Comparison of ENCODE assay signal across 10 cellular contexts in the genomic region with DNA sequence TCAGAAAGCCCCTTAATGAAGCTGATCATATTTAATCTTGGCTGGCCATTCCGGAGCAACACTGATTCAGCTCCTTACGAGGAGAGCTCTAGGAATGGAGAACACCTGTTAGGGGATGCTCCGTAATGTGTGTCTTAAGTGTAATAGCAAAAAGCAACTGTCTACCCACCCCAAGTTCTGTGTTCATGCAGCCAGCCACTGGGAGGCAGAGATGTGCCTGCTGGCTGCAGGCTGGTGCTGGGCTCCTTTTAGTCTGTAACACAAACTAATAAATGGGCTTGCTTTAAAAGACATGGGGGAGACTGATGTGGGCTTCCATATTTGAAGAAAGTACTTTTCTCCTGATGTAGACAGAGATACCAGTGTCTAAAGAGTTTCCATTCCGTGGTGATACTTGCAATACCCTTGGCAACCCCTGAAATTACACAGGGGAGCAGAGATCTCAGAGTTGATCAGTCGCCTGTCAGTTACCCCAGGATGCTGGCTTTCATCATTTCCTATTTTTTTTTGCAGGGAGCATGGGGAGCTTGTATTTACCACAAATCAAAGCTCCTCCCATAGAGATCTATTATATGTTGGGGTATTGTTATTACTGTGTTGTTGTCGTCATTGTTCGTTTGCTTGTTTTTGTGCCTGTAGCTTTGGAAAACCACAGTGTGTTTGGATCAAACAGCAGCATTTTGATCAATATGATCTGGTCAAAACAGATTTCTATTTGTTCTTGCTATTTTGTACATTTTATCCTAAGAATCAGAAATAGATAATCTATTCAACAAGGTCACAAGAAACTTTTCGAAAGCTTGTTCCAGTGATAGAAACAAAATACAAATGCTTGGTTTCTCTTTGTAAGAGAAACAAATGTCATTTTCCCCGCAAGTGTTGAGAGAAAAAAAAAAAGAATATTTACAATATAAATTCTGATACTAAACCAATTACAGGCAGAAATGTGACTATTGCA.
A peak's percentile ranks its signal among the peaks of the same experiment; 100 is the strongest.
DNase-seq lines count a peak whose midpoint lies in the region; ATAC-seq and TF ChIP-seq lines count a peak whose summit lies in the region.
"Had no signal": no experiment of that assay in that cellular context is flagged by ENCODE, and none has a peak within 500 bp of the region (broad histone marks: within the 10 kb centered on the region; RNA-seq: fewer than 3 reads in every experiment).

No MANE protein-coding gene starts in this region.

- H3K4me3 ChIP-seq in SU-DHL-6 (ENCODE audit: insufficient read depth, low read length, poor library complexity, severe bottlenecking) (no peak overlapping the region), fibroblast of mammary gland (ENCODE audit: control insufficient read depth, low read depth, low read length) (no peak overlapping the region), gastrocnemius medialis (no peak overlapping the region)
- H3K4me3 ChIP-seq: skin epidermis, uterus had no signal

- no peaks in the 10 kb centered on the region for H3K36me3 ChIP-seq in SU-DHL-6 (ENCODE audit: low read length)
- H3K36me3 ChIP-seq in gastrocnemius medialis = no peaks in the 10 kb centered on the region
- H3K36me3 ChIP-seq: uterus had no signal

- no peaks in the 10 kb centered on the region for H3K79me2 ChIP-seq in SU-DHL-6 (ENCODE audit: insufficient read depth, low read length)

- no peak overlapping the region for H3K27ac ChIP-seq in SU-DHL-6 (ENCODE audit: low read depth, low read length)
- H3K27ac ChIP-seq in gastrocnemius medialis = no peak overlapping the region
- H3K27ac ChIP-seq: skin epidermis, uterus had no signal

- H2AFZ ChIP-seq in SU-DHL-6 (ENCODE audit: low read depth, low read length, severe bottlenecking) = no peak overlapping the region

- no peaks in the 10 kb centered on the region for H4K20me1 ChIP-seq in SU-DHL-6 (ENCODE audit: low read depth, low read length)

- no peak overlapping the region for H3K9ac ChIP-seq in SU-DHL-6 (ENCODE audit: low read length)

- no peaks in the 10 kb centered on the region for H3K9me2 ChIP-seq in SU-DHL-6 (replicated peaks; ENCODE audit: insufficient read depth, low read length)

- TF ChIP-seq POLR2A in gastrocnemius medialis (IDR thresholded peaks at IDR 0.05) = no peak

- intact Hi-C loops in gastrocnemius medialis (cut with DNase I; ENCODE audit: low total_unique reads) = no loop called here

- DNase-seq in ACHN (peak; percentile 11), GM13977 (ENCODE audit: low spot score) (no peak), fibroblast of mammary gland (ENCODE audit: low read depth) (peak; percentile 34), NOMO-1 treated with dmso at 0.1 percent for 144 hours (lab: John Stamatoyannopoulos, UW; ENCODE audit: unreplicated experiment) (no peak), gastrocnemius medialis (no peak)
- no peak for DNase-seq in activated effector memory CD4-positive, alpha-beta T cell treated with anti-CD3 and anti-CD28 coated beads, Interleukin-2, amount 50 U/mL, for 16 hours
- DNase-seq: uterus had no signal

- H3F3A ChIP-seq in SU-DHL-6 (ENCODE audit: insufficient read depth) = no peaks in the 10 kb centered on the region

- H3K4me1 ChIP-seq in gastrocnemius medialis = peaks cover 0 to 11% of the 10 kb centered on the region in 2 donors
- H3K4me1 ChIP-seq: uterus had no signal

- H3K27me3 ChIP-seq in SU-DHL-6 (ENCODE audit: low read length) (no peaks in the 10 kb centered on the region), gastrocnemius medialis (no peaks in the 10 kb centered on the region)
- H3K27me3 ChIP-seq: uterus had no signal

- ATAC-seq in gastrocnemius medialis (no peak), HG03095 (IDR thresholded peaks at IDR 0.05; ENCODE audit: unreplicated experiment) (no peak)

- peak; percentile 33 for TF ChIP-seq CTCF in GM13977 (IDR thresholded peaks at IDR 0.05; ENCODE audit: extremely low read depth, insufficient read depth, missing control alignments)
- peak; percentile 21 for TF ChIP-seq CTCF in SU-DHL-6 (IDR thresholded peaks at IDR 0.05; ENCODE audit: insufficient read depth, low read length, poor library complexity, severe bottlenecking)
- TF ChIP-seq CTCF in fibroblast of mammary gland (conservative IDR thresholded peaks at IDR 0.05; ENCODE audit: control insufficient read depth, insufficient read depth, low read depth, low read length) = peak; percentile 50
- no peak for TF ChIP-seq CTCF in gastrocnemius medialis (IDR thresholded peaks at IDR 0.05 in 4 of 5, conservative IDR thresholded peaks at IDR 0.05 in 1 of 5)

- H3K4me2 ChIP-seq in SU-DHL-6 (ENCODE audit: low read depth, low read length, poor library complexity, severe bottlenecking) = no peak overlapping the region

- H3K9me3 ChIP-seq in SU-DHL-6 (ENCODE audit: insufficient read depth, low read length) = no peaks in the 10 kb centered on the region
- H3K9me3 ChIP-seq in gastrocnemius medialis = no peaks in the 10 kb centered on the region
- H3K9me3 ChIP-seq: uterus had no signal

- in situ Hi-C loops in ACHN (cut with HindIII; ENCODE audit: low pct_ligation_motif_present, low pct_unique_long_range_greater_than_20kb, low sequenced_read_pairs) (no loop called here), GM13977 (cut with MboI; ENCODE audit: low pct_unique_long_range_greater_than_20kb, low sequenced_read_pairs, unreplicated experiment) (no loop called here), gastrocnemius medialis (cut with MboI; ENCODE audit: low sequenced_read_pairs in 4 of 4) (no loop called here)

Comparison
In these comparisons a context has a peak if more than half of its experiments do, and no peak if none do; other contexts are left out.
1. DNase-seq: peak in ACHN (single experiment) and fibroblast of mammary gland (single experiment); none in GM13977 (single experiment), activated effector memory CD4-positive, alpha-beta T cell treated with anti-CD3 and anti-CD28 coated beads, Interleukin-2, amount 50 U/mL, for 16 hours (single experiment), NOMO-1 treated with dmso at 0.1 percent for 144 hours (single experiment) and gastrocnemius medialis (0 of 2).
2. CTCF ChIP-seq: peak in GM13977 (single experiment), SU-DHL-6 (single experiment) and fibroblast of mammary gland (single experiment); none in gastrocnemius medialis (0 of 5).